8 cellular contexts compared by ENCODE assay signal in the genomic region with DNA sequence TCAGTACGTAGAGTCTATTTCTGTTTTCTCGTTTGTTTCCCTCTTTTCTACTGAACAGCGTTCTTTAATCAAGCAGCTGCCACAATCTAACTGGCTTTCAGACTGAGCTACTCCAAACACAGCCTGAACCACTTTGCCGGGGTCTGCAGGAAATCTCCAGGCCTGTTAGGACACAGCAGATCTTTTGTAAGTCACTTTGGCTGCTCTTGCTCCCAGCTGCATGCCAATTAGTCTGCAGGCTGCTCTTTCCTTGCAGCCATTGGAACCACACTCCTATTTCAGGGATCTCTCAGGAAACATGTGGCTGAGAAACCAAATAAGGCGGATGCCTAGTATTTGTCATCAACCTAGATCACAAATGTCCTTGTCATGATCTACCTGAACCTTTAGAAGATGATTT.
A peak's percentile ranks its signal among the peaks of the same experiment; 100 is the strongest.
DNase-seq lines count a peak whose midpoint lies in the region; ATAC-seq and TF ChIP-seq lines count a peak whose summit lies in the region.

No MANE protein-coding gene starts in this region.

- H3K4me2 ChIP-seq in GM23338 = no peak overlapping the region
- H3K4me2 ChIP-seq in fibroblast of lung (ENCODE audit: extremely low read depth, insufficient read depth, low read length) = no peak overlapping the region

- H3K9ac ChIP-seq in fibroblast of lung (ENCODE audit: insufficient read depth, low read length) = no peak overlapping the region

- DNase-seq in GM23338 (ENCODE audit: low spot score) (peak; percentile 70), NCI-H774 (lab: John Stamatoyannopoulos, UW) (peak; percentile 7), fibroblast of lung (ENCODE audit: low read depth in 2 of 2) (peak; percentile 25 to 53), neural crest cell (ENCODE audit: low read depth, low spot score) (peak; percentile 28), T1000 (lab: John Stamatoyannopoulos, UW) (no peak)
- DNase-seq in activated naive CD4-positive, alpha-beta T cell (lab: John Stamatoyannopoulos, UW) = no peak
- no peak for DNase-seq in activated T-cell treated with anti-CD3 and anti-CD28 coated beads, Interleukin-2, amount 50 U/mL, for 1 hour

- no peaks in the 10 kb centered on the region for H3K79me2 ChIP-seq in GM23338 (replicated peaks; ENCODE audit: insufficient read depth)
- no peaks in the 10 kb centered on the region for H3K79me2 ChIP-seq in fibroblast of lung (ENCODE audit: control insufficient read depth, insufficient read depth, low read length)

- no peaks in the 10 kb centered on the region for H3K9me3 ChIP-seq in fibroblast of lung (ENCODE audit: control insufficient read depth, insufficient read depth, low read depth, low read length)

- peak overlapping the region; percentile 48 for H3K27ac ChIP-seq in GM23338 (ENCODE audit: low read depth)
- H3K27ac ChIP-seq in fibroblast of lung (ENCODE audit: insufficient read depth, low read length) = no peak overlapping the region

- peaks cover 63% of the 10 kb centered on the region for H3K4me1 Mint-ChIP-seq in GM23338
- peaks cover 23% of the 10 kb centered on the region for H3K4me1 Mint-ChIP-seq in neural crest cell

- H3K27me3 Mint-ChIP-seq in GM23338 (ENCODE audit: insufficient read depth, low read depth, poor library complexity) (peaks cover 2% of the 10 kb centered on the region), neural crest cell (ENCODE audit: low read depth) (no peaks in the 10 kb centered on the region)

- H3K9me2 ChIP-seq in GM23338 (ENCODE audit: insufficient read depth) = peaks cover 6% of the 10 kb centered on the region; the same call in 1 of the 2 replicates

- H3K36me3 ChIP-seq in GM23338 (ENCODE audit: insufficient read depth) (no peaks in the 10 kb centered on the region), fibroblast of lung (ENCODE audit: control insufficient read depth, insufficient read depth, low read length) (no peaks in the 10 kb centered on the region)

- H3K36me3 Mint-ChIP-seq in GM23338 (ENCODE audit: low read depth) (peaks cover 3% of the 10 kb centered on the region; the same call in 1 of the 3 replicates), neural crest cell (ENCODE audit: low read depth) (no peaks in the 10 kb centered on the region)

- H4K20me1 ChIP-seq in GM23338 (replicated peaks; ENCODE audit: insufficient read depth) = no peaks in the 10 kb centered on the region
- no peaks in the 10 kb centered on the region for H4K20me1 ChIP-seq in fibroblast of lung (ENCODE audit: control insufficient read depth, extremely low read depth, insufficient read depth, low read length)

- H3K4me3 ChIP-seq in GM23338 (no peak overlapping the region), fibroblast of lung (replicated peaks in 1 of 4; ENCODE audit: control extremely low read depth in 1 of 4, insufficient read depth in 1 of 4, low read depth in 3 of 4, low read length in 4 of 4) (no peak overlapping the region)

- H2AFZ ChIP-seq in GM23338 = no peak overlapping the region
- H2AFZ ChIP-seq in fibroblast of lung (ENCODE audit: low read length) = no peak overlapping the region

- H3K27ac Mint-ChIP-seq in GM23338 (peak overlapping the region; percentile 94), neural crest cell (ENCODE audit: unreplicated experiment) (no peak overlapping the region)

- H3K4me1 ChIP-seq in GM23338 (ENCODE audit: insufficient read depth) = peaks cover 18% of the 10 kb centered on the region
- peaks cover 2% of the 10 kb centered on the region for H3K4me1 ChIP-seq in fibroblast of lung (ENCODE audit: control insufficient read depth, extremely low read depth, insufficient read depth, low read length)

- H3K4me3 Mint-ChIP-seq in GM23338 (no peak overlapping the region; the same call in 2 of the 3 replicates), neural crest cell (no peak overlapping the region)

- H3K27me3 ChIP-seq in GM23338 (ENCODE audit: insufficient read depth) = no peaks in the 10 kb centered on the region
- no peaks in the 10 kb centered on the region for H3K27me3 ChIP-seq in fibroblast of lung (ENCODE audit: control insufficient read depth, insufficient read depth, low read length)

- no peaks in the 10 kb centered on the region; the same call in 1 of the 2 replicates for H3F3A ChIP-seq in GM23338 (replicated peaks; ENCODE audit: low read depth)

- TF ChIP-seq CTCF in GM23338 (conservative IDR thresholded peaks at IDR 0.05; ENCODE audit: low read depth in 2 of 2) (no peak), fibroblast of lung (conservative IDR thresholded peaks at IDR 0.05 in 1 of 2, IDR thresholded peaks at IDR 0.05 in 1 of 2; ENCODE audit: low read depth in 1 of 2, low read length in 2 of 2) (no peak), neural crest cell (conservative IDR thresholded peaks at IDR 0.05) (no peak)

- ATAC-seq in GM23338 (peak; percentile 91), GM21723 (IDR thresholded peaks at IDR 0.05; ENCODE audit: unreplicated experiment) (no peak)

- no peaks in the 10 kb centered on the region for H3K9me3 Mint-ChIP-seq in GM23338
- H3K9me3 Mint-ChIP-seq in neural crest cell = no peaks in the 10 kb centered on the region

TF ChIP-seq in GM23338, 12 proteins besides CTCF, POLR2A, EP300 and RAD21:
- TF ChIP-seq EZH2 (IDR thresholded peaks at IDR 0.05; ENCODE audit: low read depth, unreplicated experiment) (no peak), ZNF462 (CRISPR knock-in tag; IDR thresholded peaks at IDR 0.05) (peak; percentile 61; the same call in 1 of the 2 replicates)

Comparison
In these comparisons a context has a peak if more than half of its experiments do, and no peak if none do; other contexts are left out.
1. DNase-seq: peak in GM23338 (single experiment), NCI-H774 (single experiment), fibroblast of lung (2 of 2) and neural crest cell (single experiment); none in activated naive CD4-positive, alpha-beta T cell (0 of 4), activated T-cell treated with anti-CD3 and anti-CD28 coated beads, Interleukin-2, amount 50 U/mL, for 1 hour (single experiment) and T1000 (single experiment).